ENCODE assay signal across 15 cellular contexts in the genomic region with DNA sequence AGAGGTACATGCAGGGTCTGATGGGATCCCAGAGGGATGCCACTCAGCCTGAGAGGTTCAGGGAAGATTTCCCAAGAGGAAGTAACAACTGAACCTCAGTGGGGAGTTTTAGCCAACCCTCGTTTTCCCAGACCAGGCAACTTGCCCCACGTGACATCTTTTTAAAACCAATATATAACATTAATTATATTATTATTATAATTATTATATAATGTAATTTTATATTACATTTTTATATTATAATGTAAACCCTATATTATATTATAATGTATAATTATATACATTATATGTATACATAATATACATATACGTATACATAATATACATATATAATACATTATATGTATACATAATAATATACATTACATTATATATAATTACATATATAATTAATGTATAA.
"Had no signal": no experiment of that assay in that cellular context is flagged by ENCODE, and none has a peak within 500 bp of the region (broad histone marks: within the 10 kb centered on the region; RNA-seq: fewer than 3 reads in every experiment).

No MANE protein-coding gene starts in this region.

- H3K4me1 ChIP-seq: thyroid gland had no signal

- H3K9me3 Mint-ChIP-seq: activated B cell treated with CpG ODN at 0.5 μM for 24 hours had no signal

- H3K36me3 ChIP-seq: thyroid gland had no signal

- H3K4me3 Mint-ChIP-seq: activated B cell treated with CpG ODN at 0.5 μM for 24 hours; activated T-helper 1 cell treated with anti-CD3 and anti-CD28 coated beads, Interleukin-12 subunit alpha, Interleukin-12 subunit beta, Interleukin-2, Interleukin-4 antibody, amounts not matched to agents 30 ng/mL and 10 ng/mL and 1 ng/mL, durations not matched to agents 14 hours and 24 hours and 36 hours; naive B cell; stimulated activated naive B cell treated with anti-CD40 and anti-IgM and Interleukin-4, amounts not matched to agents 10 μg/mL and 1 μg/mL and 100 μg/mL, for 72 hours; T-helper 1 cell treated with Interleukin-12 subunit alpha and Interleukin-12 subunit beta and Interleukin-4 antibody, amounts not matched to agents 30 μg/mL and 1 μg/mL, for 36 hours had no signal

- H3K27ac Mint-ChIP-seq: activated B cell treated with CpG ODN at 0.5 μM for 24 hours; activated T-helper 1 cell treated with anti-CD3 and anti-CD28 coated beads, Interleukin-12 subunit alpha, Interleukin-12 subunit beta, Interleukin-2, Interleukin-4 antibody, amounts not matched to agents 30 ng/mL and 10 ng/mL and 1 ng/mL, durations not matched to agents 14 hours and 24 hours and 36 hours; naive B cell; stimulated activated naive B cell treated with anti-CD40 and anti-IgM and Interleukin-4, amounts not matched to agents 10 μg/mL and 1 μg/mL and 100 μg/mL, for 72 hours; T-helper 1 cell treated with Interleukin-12 subunit alpha and Interleukin-12 subunit beta and Interleukin-4 antibody, amounts not matched to agents 30 μg/mL and 1 μg/mL, for 36 hours had no signal

- H3K4me1 Mint-ChIP-seq: activated B cell treated with CpG ODN at 0.5 μM for 24 hours; naive B cell; stimulated activated naive B cell treated with anti-CD40 and anti-IgM and Interleukin-4, amounts not matched to agents 10 μg/mL and 1 μg/mL and 100 μg/mL, for 72 hours had no signal

- H3K4me3 ChIP-seq: esophagus muscularis mucosa, heart right ventricle, mucosa of descending colon, thyroid gland had no signal

- DNase-seq: activated B cell treated with CpG ODN at 0.5 μM for 24 hours; activated CD4-positive, alpha-beta T cell treated with anti-CD3 and anti-CD28 coated beads, Interleukin-2, amount 50 U/mL, for 1 hour; activated naive CD4-positive, alpha-beta T cell treated with Interleukin-2 at 50 U/mL for 16 hours; cerebellar nuclear complex; effector CD4-positive, alpha-beta T cell; heart right ventricle; mesenchymal stem cell; mucosa of descending colon; naive B cell; stimulated activated naive B cell treated with anti-CD40 and anti-IgM and Interleukin-4, amounts not matched to agents 10 μg/mL and 1 μg/mL and 100 μg/mL, for 72 hours; thyroid gland had no signal

- FAIRE-seq: bronchial epithelial cell had no signal

- H3K36me3 Mint-ChIP-seq: naive B cell; stimulated activated naive B cell treated with anti-CD40 and anti-IgM and Interleukin-4, amounts not matched to agents 10 μg/mL and 1 μg/mL and 100 μg/mL, for 72 hours had no signal

- H3K27me3 ChIP-seq: heart right ventricle, thyroid gland had no signal

- H3K27ac ChIP-seq: esophagus muscularis mucosa, thyroid gland had no signal

- H3K9me3 ChIP-seq: esophagus muscularis mucosa, heart right ventricle, mucosa of descending colon, thyroid gland had no signal

- ATAC-seq: mucosa of descending colon had no signal
